In the genomic region with DNA sequence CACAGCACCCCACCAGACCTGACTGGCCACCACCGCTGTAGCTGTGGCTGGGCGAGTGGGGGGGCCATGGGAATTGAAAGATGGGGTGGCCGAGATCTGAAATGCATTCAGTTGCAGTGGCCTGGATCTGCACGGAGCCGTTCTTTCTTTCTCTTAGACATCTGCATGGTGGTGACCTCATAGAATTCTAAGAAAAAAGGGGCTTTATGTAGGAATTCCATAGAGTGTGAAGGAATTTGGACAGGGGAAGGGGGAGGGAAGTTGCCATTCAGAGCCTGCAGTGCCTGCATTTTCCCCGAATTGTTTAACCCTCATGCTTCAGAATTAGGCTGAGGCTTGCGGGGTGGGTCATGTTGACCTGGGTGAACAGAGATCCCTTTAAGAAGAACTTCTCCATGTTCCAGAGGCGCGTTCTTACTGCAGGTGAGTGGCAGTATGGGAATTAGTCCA, we compare ENCODE assay signal across 16 cellular contexts. TPM values are rescaled to one million over a fixed set of nuclear protein-coding genes. Genes with fewer than 3 reads are reported as not detected.
DNase-seq lines count a peak whose midpoint lies in the region; ATAC-seq lines count a peak whose summit lies in the region.
"Had no signal": no experiment of that assay in that cellular context is flagged by ENCODE, and none has a peak within 500 bp of the region (broad histone marks: within the 10 kb centered on the region; RNA-seq: fewer than 3 reads in every experiment).

No MANE protein-coding gene starts in this region.

- ATAC-seq in GM19351 (IDR thresholded peaks at IDR 0.05; ENCODE audit: unreplicated experiment): no peak

- peaks cover 43% of the 10 kb centered on the region for H3K4me1 Mint-ChIP-seq in activated CD4-positive, alpha-beta memory T cell treated with anti-CD3 and anti-CD28 coated beads for 36 hours (ENCODE audit: low read depth)

- H3K27me3 Mint-ChIP-seq in activated CD4-positive, alpha-beta memory T cell treated with anti-CD3 and anti-CD28 coated beads for 36 hours: peaks cover 4% of the 10 kb centered on the region

- H3K36me3 Mint-ChIP-seq in activated CD4-positive, alpha-beta memory T cell treated with anti-CD3 and anti-CD28 coated beads for 36 hours: no peaks in the 10 kb centered on the region

- H3K4me1 ChIP-seq in adipocyte (ENCODE audit: control insufficient read depth, insufficient read depth, low read length): peaks cover 59% of the 10 kb centered on the region
- H3K4me1 ChIP-seq in stomach smooth muscle (ENCODE audit: control insufficient read depth, insufficient read depth, low read length): peaks cover 52% of the 10 kb centered on the region

- H3K9me3 ChIP-seq in adipocyte (ENCODE audit: control insufficient read depth, low read length) (no peaks in the 10 kb centered on the region), stomach smooth muscle (ENCODE audit: control insufficient read depth in 2 of 2, low read length in 2 of 2) (no peaks in the 10 kb centered on the region)
- H3K9me3 ChIP-seq: uterus had no signal

- H3K4me3 ChIP-seq in H7 (ENCODE audit: insufficient read depth, low read depth, low read length): no peak overlapping the region
- peak overlapping the region; percentile 94 for H3K4me3 ChIP-seq in adipocyte (ENCODE audit: low read length)
- H3K4me3 ChIP-seq in stomach smooth muscle (ENCODE audit: low read length in 2 of 2): no peak overlapping the region
- H3K4me3 ChIP-seq: uterus had no signal

- no peak overlapping the region for H3K4me3 Mint-ChIP-seq in activated CD4-positive, alpha-beta memory T cell treated with anti-CD3 and anti-CD28 coated beads for 36 hours

- H3K27me3 ChIP-seq in H7 (ENCODE audit: control insufficient read depth, insufficient read depth, low read length): no peaks in the 10 kb centered on the region
- H3K27me3 ChIP-seq in adipocyte (replicated peaks; ENCODE audit: control insufficient read depth, insufficient read depth, low read length): no peaks in the 10 kb centered on the region
- no peaks in the 10 kb centered on the region for H3K27me3 ChIP-seq in stomach smooth muscle (ENCODE audit: control insufficient read depth in 1 of 2, insufficient read depth in 2 of 2, low read length in 2 of 2)
- H3K27me3 ChIP-seq: uterus had no signal

- no peaks in the 10 kb centered on the region for H3K36me3 ChIP-seq in H7 (replicated peaks; ENCODE audit: control insufficient read depth, insufficient read depth, low read length)
- peaks cover 27% of the 10 kb centered on the region for H3K36me3 ChIP-seq in adipocyte (ENCODE audit: control insufficient read depth, insufficient read depth, low read length, severe bottlenecking)
- no peaks in the 10 kb centered on the region for H3K36me3 ChIP-seq in stomach smooth muscle (ENCODE audit: control insufficient read depth in 2 of 2, insufficient read depth in 2 of 2, low read length in 2 of 2)
- H3K36me3 ChIP-seq: uterus had no signal

- POLR2A ChIA-PET in activated CD4-positive, alpha-beta memory T cell treated with anti-CD3 and anti-CD28 coated beads for 36 hours (lab: Charles Lee): no interaction called here

- no peaks in the 10 kb centered on the region for H3K9me3 Mint-ChIP-seq in activated CD4-positive, alpha-beta memory T cell treated with anti-CD3 and anti-CD28 coated beads for 36 hours

- intact Hi-C loops in activated CD4-positive, alpha-beta memory T cell treated with anti-CD3 and anti-CD28 coated beads for 36 hours (cut with micrococcal nuclease): no loop called here

- peak overlapping the region; percentile 100 for H3K9ac ChIP-seq in adipocyte (ENCODE audit: low read length)
- no peak overlapping the region for H3K9ac ChIP-seq in stomach smooth muscle (ENCODE audit: low read length in 2 of 2)

- H3K27ac Mint-ChIP-seq in activated CD4-positive, alpha-beta memory T cell treated with anti-CD3 and anti-CD28 coated beads for 36 hours: no peak overlapping the region

- peak; percentile 73 for DNase-seq in H7
- peak; percentile 85 for DNase-seq in adipocyte (ENCODE audit: low read depth)
- DNase-seq in islet precursor cell: peak; percentile 80
- DNase-seq in pons (ENCODE audit: low spot score): no peak
- no peak for DNase-seq in GM19240 (ENCODE audit: insufficient read length, low spot score)
- no peak for DNase-seq in activated CD4-positive, alpha-beta memory T cell treated with anti-CD3 and anti-CD28 coated beads for 36 hours
- DNase-seq: caudate nucleus; DMS79 treated with DMSO at 0.1 percent for 48 hours; head of caudate nucleus; NCI-H1092 treated with DMSO at 0.1 percent for 48 hours; NCI-H748 treated with DMSO at 0.1 percent for 48 hours; stimulated activated CD4-positive, alpha-beta T cell treated with anti-CD3 and anti-CD28 coated beads, Interleukin-4, amount 100 ng/mL, for 1 hour; T-helper 2 cell; uterus had no signal

- CTCF ChIA-PET in activated CD4-positive, alpha-beta memory T cell treated with anti-CD3 and anti-CD28 coated beads for 36 hours (lab: Charles Lee): no interaction called here

- H3K27ac ChIP-seq in stomach smooth muscle (ENCODE audit: low read length): peak overlapping the region; percentile 24
- H3K27ac ChIP-seq: uterus had no signal

RNA-seq across cellular contexts. Expression of a gene that starts 4.9 kb away (rescaled TPM):
- total RNA-seq in H7 (2014; rRNA removed; shearing (Covaris generic)): 17.1 and 17.6 TPM in 2 replicates
- 10 to 100 TPM; 16.1 to 18.8 TPM for total RNA-seq in activated CD4-positive, alpha-beta memory T cell treated with anti-CD3 and anti-CD28 coated beads for 36 hours

Comparison
In these comparisons a context has a peak if more than half of its experiments do, and no peak if none do; other contexts are left out.
1. DNase-seq: peak in H7 (single experiment), adipocyte (single experiment) and islet precursor cell (single experiment); none in pons (single experiment), GM19240 (single experiment) and activated CD4-positive, alpha-beta memory T cell treated with anti-CD3 and anti-CD28 coated beads for 36 hours (single experiment).